In genomic region chr2:178280261-178280852, GRCh38 we compare ENCODE assay signal across 8 cellular contexts.
DNase-seq lines count a peak whose midpoint lies in the region; ATAC-seq and TF ChIP-seq lines count a peak whose summit lies in the region.

No MANE protein-coding gene starts in this region.

- no peaks in the 10 kb centered on the region for H3K27me3 Mint-ChIP-seq in nephron (ENCODE audit: low read depth)

- peak; percentile 65 for TF ChIP-seq CTCF in epithelial cell of esophagus (IDR thresholded peaks at IDR 0.05; ENCODE audit: insufficient read depth, low read depth, low read length, missing control alignments)
- peak; percentile 37 to 51 (median 40) for TF ChIP-seq CTCF in nephron (IDR thresholded peaks at IDR 0.05; ENCODE audit: unreplicated experiment in 3 of 3)

- H3K4me3 ChIP-seq in epithelial cell of esophagus (ENCODE audit: low read length), result no peak overlapping the region

- peaks cover 39% of the 10 kb centered on the region for H3K4me1 Mint-ChIP-seq in nephron

- peak; percentile 88 for ATAC-seq in GM19455 (IDR thresholded peaks at IDR 0.05; ENCODE audit: unreplicated experiment)

- peaks cover 2% of the 10 kb centered on the region for H3K9me3 Mint-ChIP-seq in nephron

- no peak overlapping the region for H3K4me3 Mint-ChIP-seq in nephron

- H3K27ac Mint-ChIP-seq in nephron, result no peak overlapping the region

- peak; percentile 40 for DNase-seq in NCI-H748 (lab: John Stamatoyannopoulos, UW; ENCODE audit: unreplicated experiment)
- DNase-seq in NCI-H748 treated with DMSO at 0.1 percent for 48 hours (lab: John Stamatoyannopoulos, UW), result no peak
- DNase-seq in HT-29 (ENCODE audit: low spot score), result peak; percentile 75
- DNase-seq in SKM-1 treated with dmso at 0.1 percent for 144 hours (lab: John Stamatoyannopoulos, UW; ENCODE audit: unreplicated experiment), result peak; percentile 46
- peak; percentile 71 for DNase-seq in epithelial cell of esophagus (ENCODE audit: low read depth)
- DNase-seq in DMS153 treated with DMSO at 0.1 percent for 48 hours (lab: John Stamatoyannopoulos, UW; ENCODE audit: unreplicated experiment), result no peak

- H3K36me3 Mint-ChIP-seq in nephron (ENCODE audit: low read depth), result peaks cover 3% of the 10 kb centered on the region

Comparison
In these comparisons a context has a peak if more than half of its experiments do, and no peak if none do; other contexts are left out.
1. DNase-seq: peak in NCI-H748 (single experiment), HT-29 (single experiment), SKM-1 treated with dmso at 0.1 percent for 144 hours (single experiment) and epithelial cell of esophagus (single experiment); none in NCI-H748 treated with DMSO at 0.1 percent for 48 hours (single experiment) and DMS153 treated with DMSO at 0.1 percent for 48 hours (single experiment).